Comparison of ENCODE assay signal across 3 cellular contexts in genomic region chr11:79192836-79193235, GRCh38.
"Had no signal": no experiment of that assay in that cellular context is flagged by ENCODE, and none has a peak within 500 bp of the region (broad histone marks: within the 10 kb centered on the region; RNA-seq: fewer than 3 reads in every experiment).

No MANE protein-coding gene starts in this region.

- H3K4me3 ChIP-seq: GM12878 had no signal

- ATAC-seq: GM12878 had no signal

- DNase-seq: GDM1, GF-D8 had no signal
